28 cellular contexts compared by ENCODE assay signal in the genomic region with DNA sequence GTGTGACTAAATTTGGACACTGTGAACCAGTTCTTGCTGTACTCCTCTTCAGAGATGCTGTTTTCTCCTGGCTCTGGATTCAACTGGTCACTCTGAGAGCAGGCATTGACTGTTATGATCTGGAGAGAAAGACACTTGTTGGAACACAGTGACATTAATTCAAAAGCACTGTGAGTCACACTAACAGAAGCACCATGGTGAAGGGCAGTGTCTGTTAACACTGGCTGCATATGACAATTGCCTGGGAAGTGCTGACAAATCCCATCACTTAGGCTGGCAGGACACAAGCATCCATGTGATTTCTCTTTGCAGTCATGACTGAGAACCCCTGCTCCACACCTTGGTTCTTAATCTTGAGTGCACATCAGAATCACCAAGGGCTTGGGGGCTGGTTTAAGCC.
"Had no signal": no experiment of that assay in that cellular context is flagged by ENCODE, and none has a peak within 500 bp of the region (broad histone marks: within the 10 kb centered on the region; RNA-seq: fewer than 3 reads in every experiment).

No MANE protein-coding gene starts in this region.

- FAIRE-seq: bronchial epithelial cell had no signal

- H3K4me3 ChIP-seq: ascending aorta, coronary artery, dorsolateral prefrontal cortex, esophagus muscularis mucosa, gastrocnemius medialis, heart right ventricle had no signal

- H3K27me3 ChIP-seq: ascending aorta, brain microvascular endothelial cell, dorsolateral prefrontal cortex, esophagus muscularis mucosa, foreskin keratinocyte, gastrocnemius medialis, heart right ventricle had no signal

- DNase-seq: activated CD4-positive, alpha-beta memory T cell treated with anti-CD3 and anti-CD28 coated beads, Interleukin-2, amount 10 ng/mL, durations not matched to agents 7 days and 5 days; activated CD4-positive, alpha-beta T cell treated with anti-CD3 and anti-CD28 coated beads for 1 hour; activated CD4-positive, alpha-beta T cell treated with anti-CD3 and anti-CD28 coated beads for 4 hours; activated CD4-positive, alpha-beta T cell treated with anti-CD3 and anti-CD28 coated beads, Interleukin-2, amount 10 ng/mL, durations not matched to agents 7 days and 5 days; activated CD4-positive, alpha-beta T cell treated with anti-CD3 and anti-CD28 coated beads, Interleukin-2, amount 50 U/mL, for 4 hours; activated CD8-positive, alpha-beta memory T cell treated with anti-CD3 and anti-CD28 coated beads, Interleukin-2, amount 50 U/mL, for 48 hours; activated gamma-delta T cell; activated naive CD4-positive, alpha-beta T cell; activated naive CD4-positive, alpha-beta T cell treated with anti-CD3 and anti-CD28 coated beads, Interleukin-2, amount 10 ng/mL, durations not matched to agents 7 days and 5 days; activated naive CD8-positive, alpha-beta T cell treated with anti-CD3 and anti-CD28 coated beads, Interleukin-2, amount 10 ng/mL, durations not matched to agents 7 days and 5 days; activated T-cell treated with anti-CD3 and anti-CD28 coated beads for 4 hours; activated T-cell treated with anti-CD3 and anti-CD28 coated beads, Interleukin-2, amount 50 U/mL, for 24 hours; activated T-cell treated with anti-CD3 and anti-CD28 coated beads, Interleukin-2, amount 50 U/mL, for 72 hours; brain microvascular endothelial cell; dorsolateral prefrontal cortex; effector memory CD4-positive, alpha-beta T cell; endodermal cell; erythroblast; foreskin keratinocyte; gastrocnemius medialis; heart right ventricle; T-helper 1 cell; T-helper 17 cell; T1000 had no signal

- H3K36me3 ChIP-seq: ascending aorta, brain microvascular endothelial cell, esophagus muscularis mucosa, gastrocnemius medialis, heart right ventricle had no signal

- H3K9me3 ChIP-seq: ascending aorta, esophagus muscularis mucosa, gastrocnemius medialis, heart right ventricle had no signal

- H3K27ac ChIP-seq: ascending aorta, brain microvascular endothelial cell, coronary artery, esophagus muscularis mucosa, foreskin keratinocyte, gastrocnemius medialis, heart right ventricle had no signal
